1 cellular context compared by ENCODE assay signal in genomic region chr19:33139165-33139564, GRCh38.
TF ChIP-seq lines count a peak whose summit lies in the region.

No MANE protein-coding gene starts in this region.

TF ChIP-seq in IMR-90, 13 proteins besides CTCF, POLR2A, EP300 and RAD21:
- no peak for TF ChIP-seq MAZ (IDR thresholded peaks at IDR 0.05; ENCODE audit: borderline replicate concordance, low read depth, low read length)
- TF ChIP-seq ELK1 (IDR thresholded peaks at IDR 0.05; ENCODE audit: borderline replicate concordance, low read depth, low read length), result no peak
- TF ChIP-seq SMC3 (IDR thresholded peaks at IDR 0.05; ENCODE audit: low read depth, low read length), result no peak
